Comparison of ENCODE assay signal across 22 cellular contexts in the genomic region with DNA sequence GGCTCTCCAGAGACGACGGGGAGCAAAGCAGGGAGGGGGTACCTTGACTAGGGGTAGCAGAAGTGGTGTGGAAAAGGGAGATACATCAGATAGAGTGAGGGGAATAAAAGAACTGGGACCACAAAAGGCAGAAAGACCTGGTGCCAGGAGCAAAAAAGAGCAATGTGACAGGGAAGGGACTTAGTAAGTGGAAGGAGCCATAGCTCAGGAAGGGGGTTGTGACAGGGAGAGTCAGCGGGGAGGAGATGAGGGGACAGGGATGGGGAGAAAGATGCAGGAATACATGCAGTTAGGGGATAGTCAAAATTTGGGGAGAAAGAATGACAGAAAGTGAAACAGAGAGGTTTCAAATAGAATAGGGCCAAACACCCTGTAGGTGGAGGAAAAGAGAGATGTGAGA. TPM values are rescaled to one million over a fixed set of nuclear protein-coding genes. Genes with fewer than 3 reads are reported as not detected.
DNase-seq lines count a peak whose midpoint lies in the region; FAIRE-seq and TF ChIP-seq lines count a peak whose summit lies in the region.
"Had no signal": no experiment of that assay in that cellular context is flagged by ENCODE, and none has a peak within 500 bp of the region (broad histone marks: within the 10 kb centered on the region; RNA-seq: fewer than 3 reads in every experiment).

No MANE protein-coding gene starts in this region.

- peaks cover 25% of the 10 kb centered on the region for H3K4me1 Mint-ChIP-seq in T-helper 1 cell treated with Interleukin-12 subunit alpha and Interleukin-12 subunit beta and Interleukin-4 antibody, amounts not matched to agents 30 μg/mL and 1 μg/mL, for 36 hours (ENCODE audit: low read depth)
- H3K4me1 Mint-ChIP-seq in nephron progenitor cell (peaks cover 41% of the 10 kb centered on the region), progenitor cell of endocrine pancreas (ENCODE audit: low read depth) (peaks cover 7% of the 10 kb centered on the region)

- H3K9me3 Mint-ChIP-seq in T-helper 1 cell treated with Interleukin-12 subunit alpha and Interleukin-12 subunit beta and Interleukin-4 antibody, amounts not matched to agents 30 μg/mL and 1 μg/mL, for 36 hours, result peaks cover 22% of the 10 kb centered on the region
- H3K9me3 Mint-ChIP-seq in nephron progenitor cell, result peaks cover 5% of the 10 kb centered on the region
- H3K9me3 Mint-ChIP-seq in progenitor cell of endocrine pancreas (ENCODE audit: low read depth), result peaks cover 2% of the 10 kb centered on the region

- TF ChIP-seq CTCF in D721Med (IDR thresholded peaks at IDR 0.05; ENCODE audit: insufficient read depth, missing control alignments), result no peak
- no peak for TF ChIP-seq CTCF in nephron progenitor cell (IDR thresholded peaks at IDR 0.05)
- no peak for TF ChIP-seq CTCF in progenitor cell of endocrine pancreas (IDR thresholded peaks at IDR 0.05; ENCODE audit: unreplicated experiment)

- H3K4me3 Mint-ChIP-seq in T-helper 1 cell treated with Interleukin-12 subunit alpha and Interleukin-12 subunit beta and Interleukin-4 antibody, amounts not matched to agents 30 μg/mL and 1 μg/mL, for 36 hours, result peak overlapping the region; percentile 5
- H3K4me3 Mint-ChIP-seq in nephron progenitor cell (no peak overlapping the region), progenitor cell of endocrine pancreas (ENCODE audit: low read depth) (no peak overlapping the region)
- H3K4me3 Mint-ChIP-seq: CD4-positive, CD25-positive, alpha-beta regulatory T cell had no signal

- no peak for DNase-seq in T-helper 1 cell
- no peak for DNase-seq in D721Med (ENCODE audit: insufficient read length, low spot score)
- DNase-seq in GM19239 (ENCODE audit: insufficient read length, low spot score), result no peak
- DNase-seq in nephron progenitor cell, result no peak
- DNase-seq in activated CD4-positive, alpha-beta T cell treated with anti-CD3 and anti-CD28 coated beads, Interleukin-2, amount 50 U/mL, for 1 hour, result no peak
- DNase-seq in stimulated activated CD4-positive, alpha-beta T cell treated with anti-CD3 and anti-CD28 coated beads, Interleukin-2, amount 100 ng/mL, for 24 hours, result no peak
- no peak for DNase-seq in progenitor cell of endocrine pancreas (ENCODE audit: low spot score, unreplicated experiment)
- DNase-seq: 8988T; ACHN; BE2C; C1 segment of cervical spinal cord; CD4-positive, alpha-beta memory T cell; CD4-positive, CD25-positive, alpha-beta regulatory T cell; CD8-positive, alpha-beta memory T cell; COR-L47; DMS79 treated with DMSO at 0.1 percent for 48 hours; GF-D8 had no signal

- peaks cover 44% of the 10 kb centered on the region for H3K27me3 Mint-ChIP-seq in T-helper 1 cell treated with Interleukin-12 subunit alpha and Interleukin-12 subunit beta and Interleukin-4 antibody, amounts not matched to agents 30 μg/mL and 1 μg/mL, for 36 hours (ENCODE audit: low read depth)
- H3K27me3 Mint-ChIP-seq in nephron progenitor cell (ENCODE audit: low read depth, poor library complexity), result peaks cover 15% of the 10 kb centered on the region
- peaks cover 32% of the 10 kb centered on the region for H3K27me3 Mint-ChIP-seq in progenitor cell of endocrine pancreas

- FAIRE-seq in D721Med (lab: Jason Lieb, UNC) (peak; percentile 58), GM19239 (lab: Jason Lieb, UNC) (peak; percentile 31)
- FAIRE-seq: A204.1, G401.6, GM12891 had no signal

- no peak overlapping the region for H3K27ac Mint-ChIP-seq in T-helper 1 cell treated with Interleukin-12 subunit alpha and Interleukin-12 subunit beta and Interleukin-4 antibody, amounts not matched to agents 30 μg/mL and 1 μg/mL, for 36 hours
- H3K27ac Mint-ChIP-seq in nephron progenitor cell (peak overlapping the region; percentile 23), progenitor cell of endocrine pancreas (no peak overlapping the region)
- H3K27ac Mint-ChIP-seq: CD14-positive monocyte; CD4-positive, alpha-beta memory T cell; CD4-positive, CD25-positive, alpha-beta regulatory T cell had no signal

- peaks cover 7% of the 10 kb centered on the region for H3K36me3 Mint-ChIP-seq in T-helper 1 cell treated with Interleukin-12 subunit alpha and Interleukin-12 subunit beta and Interleukin-4 antibody, amounts not matched to agents 30 μg/mL and 1 μg/mL, for 36 hours (ENCODE audit: low read depth)
- H3K36me3 Mint-ChIP-seq in nephron progenitor cell (ENCODE audit: low read depth) (no peaks in the 10 kb centered on the region), progenitor cell of endocrine pancreas (ENCODE audit: insufficient read depth) (no peaks in the 10 kb centered on the region)
- H3K36me3 Mint-ChIP-seq: CD4-positive, alpha-beta memory T cell; CD4-positive, CD25-positive, alpha-beta regulatory T cell had no signal

RNA-seq across cellular contexts. Expression of a gene that starts 20.5 kb away (rescaled TPM):
- 54.4 and 56.3 TPM in 2 replicates for total RNA-seq in progenitor cell of endocrine pancreas
